ENCODE assay signal across 30 cellular contexts in genomic region chr6:98782772-98783171, GRCh38. TPM values are rescaled to one million over a fixed set of nuclear protein-coding genes. Genes with fewer than 3 reads are reported as not detected.
DNase-seq lines count a peak whose midpoint lies in the region; ATAC-seq and TF ChIP-seq lines count a peak whose summit lies in the region.
"Had no signal": no experiment of that assay in that cellular context is flagged by ENCODE, and none has a peak within 500 bp of the region (broad histone marks: within the 10 kb centered on the region; RNA-seq: fewer than 3 reads in every experiment).

No MANE protein-coding gene starts in this region.

- H3K4me2 ChIP-seq in MM.1S (ENCODE audit: low read depth, low read length), result no peak overlapping the region
- H3K4me2 ChIP-seq: PC-9 had no signal

- 42 to 61% methylated on average over 2 of the region's 2 CpGs for WGBS in testis, 2 donors

- no peaks in the 10 kb centered on the region for H4K20me1 ChIP-seq in MM.1S (ENCODE audit: insufficient read depth, low read length)

- H3K4me3 ChIP-seq in MM.1S (ENCODE audit: low read length), result no peak overlapping the region
- H3K4me3 ChIP-seq in testis, result no peak overlapping the region
- H3K4me3 ChIP-seq: breast epithelium, HAP-1, heart left ventricle, ovary, PC-9, vagina had no signal

- no peak for TF ChIP-seq POLR2A in testis (IDR thresholded peaks at IDR 0.05)

- H3K4me1 ChIP-seq in MM.1S (ENCODE audit: low read length) (peaks cover 11% of the 10 kb centered on the region), testis (no peaks in the 10 kb centered on the region)
- H3K4me1 ChIP-seq: breast epithelium, HAP-1, heart left ventricle, vagina had no signal

- H3K27me3 ChIP-seq in MM.1S (replicated peaks; ENCODE audit: insufficient read depth, low read length), result no peaks in the 10 kb centered on the region
- H3K27me3 ChIP-seq in testis, result no peaks in the 10 kb centered on the region
- H3K27me3 ChIP-seq: ovary, vagina had no signal

- H3K9me2 ChIP-seq in MM.1S (replicated peaks; ENCODE audit: insufficient read depth, low read length), result no peaks in the 10 kb centered on the region

- TF ChIP-seq CTCF in MM.1S (IDR thresholded peaks at IDR 0.05; ENCODE audit: low read length), result no peak
- TF ChIP-seq CTCF in testis (IDR thresholded peaks at IDR 0.05), result no peak

- ATAC-seq in GM18519 (IDR thresholded peaks at IDR 0.05; ENCODE audit: low FRiP score, unreplicated experiment), result peak; percentile 40
- peak; percentile 36 for ATAC-seq in GM19463 (IDR thresholded peaks at IDR 0.05; ENCODE audit: unreplicated experiment)
- ATAC-seq in HG03025 (IDR thresholded peaks at IDR 0.05; ENCODE audit: low FRiP score, unreplicated experiment), result peak; percentile 52
- ATAC-seq in left colon, result no peak
- ATAC-seq: activated CD8-positive, alpha-beta memory T cell treated with anti-CD3 and anti-CD28 coated beads, Interleukin-2, amount 10 ng/mL, durations not matched to agents 7 days and 5 days; heart left ventricle had no signal

- intact Hi-C loops in testis (cut with DNase I; ENCODE audit: low total_unique reads), result no loop called here
- intact Hi-C loops in left colon (cut with DNase I, micrococcal nuclease), result no loop called here

- H3K36me3 ChIP-seq in MM.1S (replicated peaks; ENCODE audit: insufficient read depth, low read length) (no peaks in the 10 kb centered on the region), testis (ENCODE audit: low read depth, missing control alignments) (no peaks in the 10 kb centered on the region)
- H3K36me3 ChIP-seq: breast epithelium, HAP-1, heart left ventricle, ovary, vagina, WERI-Rb-1 had no signal

- H3K9ac ChIP-seq in MM.1S (ENCODE audit: low read length), result no peak overlapping the region

- no peaks in the 10 kb centered on the region for H3K9me3 ChIP-seq in MM.1S (replicated peaks; ENCODE audit: insufficient read depth, low read length)
- H3K9me3 ChIP-seq in testis, result no peaks in the 10 kb centered on the region
- H3K9me3 ChIP-seq: breast epithelium, HAP-1, heart left ventricle, ovary, vagina had no signal

- H3F3A ChIP-seq in MM.1S (ENCODE audit: insufficient read depth, low read length), result peaks cover 4% of the 10 kb centered on the region

- no peaks in the 10 kb centered on the region for H3K79me2 ChIP-seq in MM.1S (ENCODE audit: low read length)

- DNase-seq in MM.1S, result peak; percentile 42
- no peak for DNase-seq in testis
- DNase-seq in amygdala (lab: John Stamatoyannopoulos, UW), result no peak
- DNase-seq in germinal center (ENCODE audit: low spot score), result no peak
- no peak for DNase-seq in left colon
- DNase-seq: activated CD4-positive, alpha-beta T cell treated with anti-CD3 and anti-CD28 coated beads, Interleukin-2, amount 10 ng/mL, durations not matched to agents 7 days and 5 days; activated CD8-positive, alpha-beta memory T cell treated with anti-CD3 and anti-CD28 coated beads, Interleukin-2, amount 10 ng/mL, durations not matched to agents 7 days and 5 days; activated naive CD4-positive, alpha-beta T cell treated with anti-CD3 and anti-CD28 coated beads, Interleukin-2, amount 50 U/mL, for 16 hours; amniotic stem cell; effector CD4-positive, alpha-beta T cell; heart left ventricle; mammary epithelial cell; NCI-H1105 treated with DMSO at 0.1 percent for 48 hours; NCI-H2029; NCI-H526; ovary; PC-9; SHP77 treated with DMSO at 0.1 percent for 48 hours; T-helper 9 cell; WERI-Rb-1 had no signal

- no peak overlapping the region for H2AFZ ChIP-seq in MM.1S (ENCODE audit: low read length)
- H2AFZ ChIP-seq: PC-9 had no signal

- H3K27ac ChIP-seq in MM.1S (ENCODE audit: low read length) (no peak overlapping the region), testis (no peak overlapping the region)
- H3K27ac ChIP-seq: breast epithelium, C4-2B, heart left ventricle, ovary, PC-9, vagina, WERI-Rb-1 had no signal

RNA-seq across cellular contexts. Expression of gene POU3F2, which starts 51.6 kb away (rescaled TPM):
- total RNA-seq in testis (under 1 TPM; 0.31 TPM), left colon (not detected)
- 0.32 TPM for polyA plus RNA-seq in testis (ENCODE audit: insufficient read depth, low read depth, low replicate concordance)
- total RNA-seq: activated CD4-positive, alpha-beta T cell treated with anti-CD3 and anti-CD28 coated beads, Interleukin-2, amount 10 ng/mL, durations not matched to agents 7 days and 5 days; activated CD8-positive, alpha-beta memory T cell treated with anti-CD3 and anti-CD28 coated beads, Interleukin-2, amount 10 ng/mL, durations not matched to agents 7 days and 5 days; breast epithelium; epithelial cell of proximal tubule; heart left ventricle; HT-29; mammary epithelial cell; ovary; PC-9; renal cortical epithelial cell; vagina had no signal
- polyA plus RNA-seq: mammary epithelial cell had no signal
